Comparison of ENCODE assay signal across 14 cellular contexts in genomic region chr3:140019946-140020345, GRCh38.
DNase-seq lines count a peak whose midpoint lies in the region; ATAC-seq and TF ChIP-seq lines count a peak whose summit lies in the region.
"Had no signal": no experiment of that assay in that cellular context is flagged by ENCODE, and none has a peak within 500 bp of the region (broad histone marks: within the 10 kb centered on the region; RNA-seq: fewer than 3 reads in every experiment).

No MANE protein-coding gene starts in this region.

- peaks cover 0 to 49% of the 10 kb centered on the region in 2 experiments; a peak in 2 of 4 replicates for H3K4me1 ChIP-seq in SK-N-SH (ENCODE audit: control insufficient read depth in 1 of 2, insufficient read depth in 2 of 2, low read depth in 1 of 2, low read length in 1 of 2)
- peaks cover 6 to 27% (median 26%) of the 10 kb centered on the region in 4 donors for H3K4me1 ChIP-seq in esophagus muscularis mucosa

- H3K36me3 ChIP-seq in SK-N-SH (replicated peaks in 1 of 2; ENCODE audit: control insufficient read depth in 1 of 2, insufficient read depth in 2 of 2, low read length in 1 of 2) = no peaks in the 10 kb centered on the region
- no peaks in the 10 kb centered on the region for H3K36me3 ChIP-seq in esophagus muscularis mucosa

- peak; percentile 27; the same call in 1 of the 2 replicates for TF ChIP-seq RAD21 in SK-N-SH (IDR thresholded peaks at IDR 0.05; ENCODE audit: low read length)

- H2AFZ ChIP-seq in SK-N-SH (ENCODE audit: low read depth) = no peak overlapping the region

- no peaks in the 10 kb centered on the region for H4K20me1 ChIP-seq in SK-N-SH (ENCODE audit: insufficient read depth)

- no peak overlapping the region for H3K4me2 ChIP-seq in SK-N-SH

- no peak for ATAC-seq in GM19324 (IDR thresholded peaks at IDR 0.05; ENCODE audit: low FRiP score, unreplicated experiment)

- H3K27ac ChIP-seq in SK-N-SH (ENCODE audit: low read depth in 2 of 2, low read length in 1 of 2) (peak overlapping the region in 1 of 2 experiments; percentile 72; a peak in 2 of 4 replicates), esophagus muscularis mucosa (replicated peaks in 1 of 4) (no peak overlapping the region)
- H3K27ac ChIP-seq: C4-2B had no signal

- CTCF ChIA-PET in SK-N-SH (lab: Yijun Ruan, JAX) = interaction anchor here (1.3 kb wide), 1 partner anchor 16 kb away, joined by 3 read pairs; no protein-coding TSS in a partner anchor

- H3K27me3 ChIP-seq in SK-N-SH (ENCODE audit: insufficient read depth) (no peaks in the 10 kb centered on the region), esophagus muscularis mucosa (no peaks in the 10 kb centered on the region)

- H3K9me3 ChIP-seq in SK-N-SH (no peaks in the 10 kb centered on the region), esophagus muscularis mucosa (no peaks in the 10 kb centered on the region)

- no peaks in the 10 kb centered on the region for H3F3A ChIP-seq in SK-N-SH (replicated peaks; ENCODE audit: insufficient read depth)

- TF ChIP-seq EP300 in SK-N-SH (IDR thresholded peaks at IDR 0.05; ENCODE audit: borderline replicate concordance in 1 of 2, low read depth in 1 of 2, low read length in 1 of 2) (peak in 1 of 2 experiments; percentile 89; a peak in 2 of 4 replicates), esophagus muscularis mucosa (IDR thresholded peaks at IDR 0.05) (no peak)

- H3K9me2 ChIP-seq in SK-N-SH = no peaks in the 10 kb centered on the region

- 8% methylated on average over 2 of the region's 2 CpGs for WGBS in SK-N-SH (ENCODE audit: low lambda C conversion rate)
- 89% methylated on average over 2 of the region's 2 CpGs for WGBS in esophagus muscularis mucosa

- H3K9ac ChIP-seq in SK-N-SH = no peak overlapping the region

- no peaks in the 10 kb centered on the region for H3K79me2 ChIP-seq in SK-N-SH (ENCODE audit: insufficient read depth)

- TF ChIP-seq CTCF in SK-N-SH (IDR thresholded peaks at IDR 0.05) (no peak), esophagus muscularis mucosa (IDR thresholded peaks at IDR 0.05) (no peak)

- DNase-seq in NCI-H146 (lab: John Stamatoyannopoulos, UW) = peak; percentile 56
- peak; percentile 77 for DNase-seq in SK-N-SH
- peak; percentile 78 for DNase-seq in esophagus muscularis mucosa (ENCODE audit: extremely low spot score)
- DNase-seq in NCI-H2107 treated with DMSO at 0.1 percent for 48 hours (lab: John Stamatoyannopoulos, UW; ENCODE audit: unreplicated experiment) = no peak
- DNase-seq in germinal center (ENCODE audit: low spot score) = no peak
- no peak for DNase-seq in stimulated activated naive CD4-positive, alpha-beta T cell treated with Interleukin-2 at 50 U/mL for 16 hours (lab: John Stamatoyannopoulos, UW)
- DNase-seq: ACHN; CD4-positive, alpha-beta T cell; DMS153; DMS79; GDM1; H9 had no signal

- no peak for TF ChIP-seq POLR2A in esophagus muscularis mucosa (IDR thresholded peaks at IDR 0.05; ENCODE audit: low read depth)

- H3K4me3 ChIP-seq in SK-N-SH (ENCODE audit: low read depth in 2 of 2, low read length in 1 of 2) (no peak overlapping the region), esophagus muscularis mucosa (no peak overlapping the region)

- intact Hi-C loops in esophagus muscularis mucosa (cut with DNase I) = no loop called here

- POLR2A ChIA-PET in SK-N-SH (lab: Yijun Ruan, JAX) = no interaction called here

TF ChIP-seq in SK-N-SH, 30 proteins besides CTCF, POLR2A, EP300 and RAD21 (continues in another document):
- TF ChIP-seq MAX (IDR thresholded peaks at IDR 0.05; ENCODE audit: low read depth) = no peak
- 0 out of 2 replicates have a peak, but pooled peaks have one; percentile 47 for TF ChIP-seq FOXJ3 (CRISPR knock-in tag; IDR thresholded peaks at IDR 0.05)
- TF ChIP-seq CHD2 (IDR thresholded peaks at IDR 0.05; ENCODE audit: low read length, partially characterized antibody) = peak; percentile 78
- TF ChIP-seq MXI1 (IDR thresholded peaks at IDR 0.05; ENCODE audit: low read depth, low read length) = peak; percentile 81
- no peak for TF ChIP-seq MEF2A (IDR thresholded peaks at IDR 0.05; ENCODE audit: borderline replicate concordance, low read depth)
- no peak for TF ChIP-seq IRF3 (IDR thresholded peaks at IDR 0.05; ENCODE audit: low read depth, low read length)
- no peak for TF ChIP-seq YY1 (IDR thresholded peaks at IDR 0.05; ENCODE audit: low read depth)
- TF ChIP-seq RXRA (IDR thresholded peaks at IDR 0.05; ENCODE audit: borderline replicate concordance, low read depth) = no peak
- TF ChIP-seq ELF1 (IDR thresholded peaks at IDR 0.05) = no peak
- TF ChIP-seq JUND (IDR thresholded peaks at IDR 0.05) = no peak
- no peak for TF ChIP-seq REST (IDR thresholded peaks at IDR 0.05; ENCODE audit: low read depth, low read length)
- no peak for TF ChIP-seq FOSL2 (IDR thresholded peaks at IDR 0.05; ENCODE audit: borderline replicate concordance, low read depth)
- peak; percentile 89 for TF ChIP-seq RCOR1 (IDR thresholded peaks at IDR 0.05; ENCODE audit: low read length)
- TF ChIP-seq SIN3A (IDR thresholded peaks at IDR 0.05; ENCODE audit: borderline replicate concordance, low read depth, low read length) = no peak
- no peak for TF ChIP-seq POLR2AphosphoS5 (IDR thresholded peaks at IDR 0.05; ENCODE audit: low read depth, low read length)
- no peak for TF ChIP-seq GABPA (IDR thresholded peaks at IDR 0.05; ENCODE audit: low read depth)
- no peak for TF ChIP-seq TCF12 (IDR thresholded peaks at IDR 0.05)
- no peak for TF ChIP-seq TAF1 (IDR thresholded peaks at IDR 0.05; ENCODE audit: borderline replicate concordance, low read depth, low read length)
- TF ChIP-seq PBX3 (IDR thresholded peaks at IDR 0.05) = no peak
- TF ChIP-seq SMC3 (IDR thresholded peaks at IDR 0.05; ENCODE audit: low read depth, low read length) = no peak; the same call in 1 of the 2 replicates
- no peak for TF ChIP-seq USF2 (IDR thresholded peaks at IDR 0.05; ENCODE audit: borderline replicate concordance, low read depth, low read length)
- no peak for TF ChIP-seq TEAD4 (IDR thresholded peaks at IDR 0.05; ENCODE audit: borderline replicate concordance, insufficient read depth)
- TF ChIP-seq RFX5 (IDR thresholded peaks at IDR 0.05; ENCODE audit: low read length) = no peak

Comparison
In these comparisons a context has a peak if more than half of its experiments do, and no peak if none do; other contexts are left out.
1. DNase-seq: peak in NCI-H146 (single experiment), SK-N-SH (single experiment) and esophagus muscularis mucosa (single experiment); none in NCI-H2107 treated with DMSO at 0.1 percent for 48 hours (single experiment), germinal center (single experiment) and stimulated activated naive CD4-positive, alpha-beta T cell treated with Interleukin-2 at 50 U/mL for 16 hours (single experiment).